In the genomic region with DNA sequence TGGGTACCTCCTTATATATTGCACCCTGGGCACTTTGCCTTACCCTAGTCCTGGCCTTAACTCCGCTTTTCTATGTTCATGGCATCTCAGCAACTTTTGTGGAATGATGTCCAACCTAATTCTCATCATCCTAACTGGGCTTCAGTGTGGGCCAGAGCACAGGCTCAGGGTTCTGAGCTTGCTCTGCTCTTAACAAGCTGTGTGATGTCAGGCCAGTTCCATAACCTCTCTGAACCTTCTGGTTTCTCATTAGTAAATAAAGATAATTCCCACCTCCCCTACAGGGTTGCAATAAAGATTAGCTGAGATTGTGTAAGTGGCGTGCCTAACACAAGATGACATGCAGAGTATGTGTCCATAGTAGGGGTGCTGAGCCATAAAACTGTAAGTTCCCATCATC, we compare ENCODE assay signal across 1 cellular context.
TF ChIP-seq lines count a peak whose summit lies in the region.

No MANE protein-coding gene starts in this region.

TF ChIP-seq in IMR-90, 13 proteins besides CTCF, POLR2A, EP300 and RAD21:
- TF ChIP-seq MXI1 (IDR thresholded peaks at IDR 0.05; ENCODE audit: borderline replicate concordance, low read depth, low read length): no peak
- no peak for TF ChIP-seq CHD1 (IDR thresholded peaks at IDR 0.05; ENCODE audit: low read depth, low read length)
- no peak for TF ChIP-seq MAFK (IDR thresholded peaks at IDR 0.05; ENCODE audit: low read depth, low read length)
- TF ChIP-seq CEBPB (IDR thresholded peaks at IDR 0.05; ENCODE audit: low read depth, low read length): no peak
- TF ChIP-seq BHLHE40 (IDR thresholded peaks at IDR 0.05; ENCODE audit: low read depth, low read length): no peak
- no peak for TF ChIP-seq RFX5 (IDR thresholded peaks at IDR 0.05; ENCODE audit: low read depth, low read length)
- TF ChIP-seq NFE2L2 (IDR thresholded peaks at IDR 0.05; ENCODE audit: low read depth, low read length): no peak
- TF ChIP-seq RCOR1 (IDR thresholded peaks at IDR 0.05; ENCODE audit: insufficient replicate concordance, low read length): no peak
- no peak for TF ChIP-seq FOS (IDR thresholded peaks at IDR 0.05; ENCODE audit: low read depth, low read length)
- TF ChIP-seq, protein P1, sequence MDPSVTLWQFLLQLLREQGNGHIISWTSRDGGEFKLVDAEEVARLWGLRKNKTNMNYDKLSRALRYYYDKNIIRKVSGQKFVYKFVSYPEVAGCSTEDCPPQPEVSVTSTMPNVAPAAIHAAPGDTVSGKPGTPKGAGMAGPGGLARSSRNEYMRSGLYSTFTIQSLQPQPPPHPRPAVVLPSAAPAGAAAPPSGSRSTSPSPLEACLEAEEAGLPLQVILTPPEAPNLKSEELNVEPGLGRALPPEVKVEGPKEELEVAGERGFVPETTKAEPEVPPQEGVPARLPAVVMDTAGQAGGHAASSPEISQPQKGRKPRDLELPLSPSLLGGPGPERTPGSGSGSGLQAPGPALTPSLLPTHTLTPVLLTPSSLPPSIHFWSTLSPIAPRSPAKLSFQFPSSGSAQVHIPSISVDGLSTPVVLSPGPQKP (IDR thresholded peaks at IDR 0.05; ENCODE audit: borderline replicate concordance, low read depth, low read length): no peak
- TF ChIP-seq SMC3 (IDR thresholded peaks at IDR 0.05; ENCODE audit: low read depth, low read length): no peak
